1 cellular context compared by ENCODE assay signal in genomic region chr5:124156408-124157027, GRCh38.
TF ChIP-seq lines count a peak whose summit lies in the region.

No MANE protein-coding gene starts in this region.

TF ChIP-seq in IMR-90, 13 proteins besides CTCF, POLR2A, EP300 and RAD21:
- TF ChIP-seq MXI1 (IDR thresholded peaks at IDR 0.05; ENCODE audit: borderline replicate concordance, low read depth, low read length) (no peak), MAFK (IDR thresholded peaks at IDR 0.05; ENCODE audit: low read depth, low read length) (no peak), MAZ (IDR thresholded peaks at IDR 0.05; ENCODE audit: borderline replicate concordance, low read depth, low read length) (no peak), SMC3 (IDR thresholded peaks at IDR 0.05; ENCODE audit: low read depth, low read length) (no peak), RCOR1 (IDR thresholded peaks at IDR 0.05; ENCODE audit: insufficient replicate concordance, low read length) (no peak), CEBPB (IDR thresholded peaks at IDR 0.05; ENCODE audit: low read depth, low read length) (no peak), CHD1 (IDR thresholded peaks at IDR 0.05; ENCODE audit: low read depth, low read length) (no peak), RFX5 (IDR thresholded peaks at IDR 0.05; ENCODE audit: low read depth, low read length) (no peak), FOS (IDR thresholded peaks at IDR 0.05; ENCODE audit: low read depth, low read length) (no peak), NFE2L2 (IDR thresholded peaks at IDR 0.05; ENCODE audit: low read depth, low read length) (no peak), BHLHE40 (IDR thresholded peaks at IDR 0.05; ENCODE audit: low read depth, low read length) (no peak)
- TF ChIP-seq, protein P1, sequence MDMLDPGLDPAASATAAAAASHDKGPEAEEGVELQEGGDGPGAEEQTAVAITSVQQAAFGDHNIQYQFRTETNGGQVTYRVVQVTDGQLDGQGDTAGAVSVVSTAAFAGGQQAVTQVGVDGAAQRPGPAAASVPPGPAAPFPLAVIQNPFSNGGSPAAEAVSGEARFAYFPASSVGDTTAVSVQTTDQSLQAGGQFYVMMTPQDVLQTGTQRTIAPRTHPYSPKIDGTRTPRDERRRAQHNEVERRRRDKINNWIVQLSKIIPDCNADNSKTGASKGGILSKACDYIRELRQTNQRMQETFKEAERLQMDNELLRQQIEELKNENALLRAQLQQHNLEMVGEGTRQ (IDR thresholded peaks at IDR 0.05; ENCODE audit: low read depth, low read length) = no peak
- TF ChIP-seq, protein P2, sequence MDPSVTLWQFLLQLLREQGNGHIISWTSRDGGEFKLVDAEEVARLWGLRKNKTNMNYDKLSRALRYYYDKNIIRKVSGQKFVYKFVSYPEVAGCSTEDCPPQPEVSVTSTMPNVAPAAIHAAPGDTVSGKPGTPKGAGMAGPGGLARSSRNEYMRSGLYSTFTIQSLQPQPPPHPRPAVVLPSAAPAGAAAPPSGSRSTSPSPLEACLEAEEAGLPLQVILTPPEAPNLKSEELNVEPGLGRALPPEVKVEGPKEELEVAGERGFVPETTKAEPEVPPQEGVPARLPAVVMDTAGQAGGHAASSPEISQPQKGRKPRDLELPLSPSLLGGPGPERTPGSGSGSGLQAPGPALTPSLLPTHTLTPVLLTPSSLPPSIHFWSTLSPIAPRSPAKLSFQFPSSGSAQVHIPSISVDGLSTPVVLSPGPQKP (IDR thresholded peaks at IDR 0.05; ENCODE audit: borderline replicate concordance, low read depth, low read length) = no peak
TF ChIP-seq in IMR-90: peak in this region for 0.
